8 cellular contexts compared by ENCODE assay signal in the genomic region with DNA sequence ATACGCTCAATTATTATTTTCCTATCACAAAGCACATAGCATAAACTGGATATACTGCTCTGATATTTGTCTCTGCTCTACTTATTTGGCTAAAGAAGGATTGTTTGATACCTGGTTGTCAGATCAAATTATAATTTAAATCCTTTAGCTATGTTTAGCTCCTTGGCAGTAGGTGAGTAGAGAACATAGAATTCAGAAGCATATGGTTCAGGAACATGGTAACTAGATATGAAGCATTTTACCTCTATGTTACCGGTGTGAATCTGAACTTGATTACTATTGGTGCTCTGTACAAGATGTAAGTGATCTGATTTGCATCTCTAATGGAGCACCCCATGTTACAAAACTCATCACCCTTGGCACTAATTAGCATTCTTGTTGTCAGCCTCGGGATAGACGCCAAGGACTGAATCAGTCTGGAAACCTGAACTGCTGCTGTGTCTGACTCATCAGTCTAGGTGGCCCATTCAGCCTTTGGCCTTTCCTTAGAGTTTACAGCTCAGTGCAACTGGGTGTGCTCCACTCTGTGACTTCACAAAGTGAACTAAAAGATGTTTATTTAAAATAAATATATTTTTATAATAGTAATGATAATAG. TPM values are rescaled to one million over a fixed set of nuclear protein-coding genes. Genes with fewer than 3 reads are reported as not detected.
A peak's percentile ranks its signal among the peaks of the same experiment; 100 is the strongest.
DNase-seq lines count a peak whose midpoint lies in the region; ATAC-seq and TF ChIP-seq lines count a peak whose summit lies in the region.

No MANE protein-coding gene starts in this region.

- no peak for TF ChIP-seq CTCF in GM23338 (conservative IDR thresholded peaks at IDR 0.05; ENCODE audit: low read depth in 2 of 2)
- no peak for TF ChIP-seq CTCF in Panc1 (IDR thresholded peaks at IDR 0.05)
- TF ChIP-seq CTCF in fibroblast of lung (conservative IDR thresholded peaks at IDR 0.05 in 1 of 2, IDR thresholded peaks at IDR 0.05 in 1 of 2; ENCODE audit: low read depth in 1 of 2, low read length in 2 of 2), result no peak

- peak; percentile 97 for ATAC-seq in GM23338
- peak; percentile 94 for ATAC-seq in Panc1
- ATAC-seq in HG02798 (IDR thresholded peaks at IDR 0.05; ENCODE audit: poor library complexity, unreplicated experiment), result no peak

- no peak overlapping the region for H3K27ac ChIP-seq in GM23338 (ENCODE audit: low read depth)
- peak overlapping the region; percentile 100 for H3K27ac ChIP-seq in Panc1 (ENCODE audit: low read length)
- H3K27ac ChIP-seq in fibroblast of lung (ENCODE audit: insufficient read depth, low read length), result peak overlapping the region; percentile 72

- H3K36me3 ChIP-seq in GM23338 (ENCODE audit: insufficient read depth) (no peaks in the 10 kb centered on the region), Panc1 (ENCODE audit: control insufficient read depth, insufficient read depth, low read length) (no peaks in the 10 kb centered on the region), fibroblast of lung (ENCODE audit: control insufficient read depth, insufficient read depth, low read length) (no peaks in the 10 kb centered on the region)

- H3K79me2 ChIP-seq in GM23338 (replicated peaks; ENCODE audit: insufficient read depth) (no peaks in the 10 kb centered on the region), fibroblast of lung (ENCODE audit: control insufficient read depth, insufficient read depth, low read length) (no peaks in the 10 kb centered on the region)

- intact Hi-C loops in Panc1 (cut with micrococcal nuclease; ENCODE audit: unreplicated experiment), result no loop called here

- BruUV-seq in Panc1 (replicated peaks; lab: Mats Ljungman, UMichigan), result TSS peak; percentile 82

- H3K4me3 ChIP-seq in GM23338, result no peak overlapping the region
- no peak overlapping the region for H3K4me3 ChIP-seq in Panc1 (ENCODE audit: low read depth in 2 of 2, low read length in 2 of 2)
- no peak overlapping the region for H3K4me3 ChIP-seq in fibroblast of lung (replicated peaks in 1 of 4; ENCODE audit: control extremely low read depth in 1 of 4, insufficient read depth in 1 of 4, low read depth in 3 of 4, low read length in 4 of 4)

- no peaks in the 10 kb centered on the region; the same call in 1 of the 3 replicates for H3K4me1 Mint-ChIP-seq in GM23338

- peaks cover 5% of the 10 kb centered on the region for H3K27me3 Mint-ChIP-seq in GM23338 (ENCODE audit: insufficient read depth, low read depth, poor library complexity)

- H3F3A ChIP-seq in GM23338 (replicated peaks; ENCODE audit: low read depth), result no peaks in the 10 kb centered on the region

- no peaks in the 10 kb centered on the region for H3K9me2 ChIP-seq in GM23338 (ENCODE audit: insufficient read depth)

- H3K27me3 ChIP-seq in GM23338 (ENCODE audit: insufficient read depth), result no peaks in the 10 kb centered on the region
- no peaks in the 10 kb centered on the region for H3K27me3 ChIP-seq in Panc1 (ENCODE audit: control insufficient read depth, insufficient read depth, low read length)
- H3K27me3 ChIP-seq in fibroblast of lung (ENCODE audit: control insufficient read depth, insufficient read depth, low read length), result no peaks in the 10 kb centered on the region

- no peaks in the 10 kb centered on the region for H3K9me3 ChIP-seq in Panc1 (ENCODE audit: control insufficient read depth, insufficient read depth, low read depth, low read length)
- H3K9me3 ChIP-seq in fibroblast of lung (ENCODE audit: control insufficient read depth, insufficient read depth, low read depth, low read length), result no peaks in the 10 kb centered on the region

- CTCF ChIA-PET in Panc1 (lab: Charles Lee), result interaction anchor here (0.9 kb wide), 1 partner anchor 26 kb away, joined by 3 read pairs; no protein-coding TSS in a partner anchor

- H3K9ac ChIP-seq in fibroblast of lung (ENCODE audit: insufficient read depth, low read length), result no peak overlapping the region

- no peak overlapping the region for H3K4me3 Mint-ChIP-seq in GM23338

- H3K9me3 Mint-ChIP-seq in GM23338, result no peaks in the 10 kb centered on the region

- H3K27ac Mint-ChIP-seq in GM23338, result no peak overlapping the region

- H3K4me1 ChIP-seq in GM23338 (ENCODE audit: insufficient read depth), result no peaks in the 10 kb centered on the region; the same call in 1 of the 2 replicates
- peaks cover 80% of the 10 kb centered on the region for H3K4me1 ChIP-seq in Panc1 (ENCODE audit: control insufficient read depth, insufficient read depth, low read length)
- peaks cover 19% of the 10 kb centered on the region for H3K4me1 ChIP-seq in fibroblast of lung (ENCODE audit: control insufficient read depth, extremely low read depth, insufficient read depth, low read length)

- peak; percentile 41 for DNase-seq in GM23338 (ENCODE audit: low spot score)
- DNase-seq in Panc1 (ENCODE audit: low read depth, low spot score), result peak; percentile 96
- DNase-seq in fibroblast of lung (ENCODE audit: low read depth in 2 of 2), result peak; percentile 93 to 96
- DNase-seq in renal cortical epithelial cell (ENCODE audit: low read depth), result peak; percentile 97
- no peak for DNase-seq in GM19240 (ENCODE audit: insufficient read length, low spot score)
- DNase-seq in UCSD-AML1 (lab: John Stamatoyannopoulos, UW; ENCODE audit: unreplicated experiment), result no peak
- no peak for DNase-seq in T-helper 2 cell

- H3K36me3 Mint-ChIP-seq in GM23338 (ENCODE audit: low read depth), result no peaks in the 10 kb centered on the region

- no peak overlapping the region for H3K4me2 ChIP-seq in GM23338
- peak overlapping the region; percentile 32 for H3K4me2 ChIP-seq in fibroblast of lung (ENCODE audit: extremely low read depth, insufficient read depth, low read length)

- no peaks in the 10 kb centered on the region for H4K20me1 ChIP-seq in GM23338 (replicated peaks; ENCODE audit: insufficient read depth)
- H4K20me1 ChIP-seq in fibroblast of lung (ENCODE audit: control insufficient read depth, extremely low read depth, insufficient read depth, low read length), result no peaks in the 10 kb centered on the region

- in situ Hi-C loops in Panc1 (cut with HindIII; ENCODE audit: low pct_unique_long_range_greater_than_20kb, low sequenced_read_pairs), result no loop called here

- POLR2A ChIA-PET in Panc1 (lab: Charles Lee), result interaction anchor here (0.5 to 0.6 kb wide), 2 partner anchors 12 to 1334 kb away, joined by 4 read pairs; no protein-coding TSS in a partner anchor

- no peak overlapping the region for H2AFZ ChIP-seq in GM23338
- H2AFZ ChIP-seq in fibroblast of lung (ENCODE audit: low read length), result no peak overlapping the region

TF ChIP-seq in GM23338, 12 proteins besides CTCF, POLR2A, EP300 and RAD21:
- TF ChIP-seq EZH2 (IDR thresholded peaks at IDR 0.05; ENCODE audit: low read depth, unreplicated experiment), result no peak
- TF ChIP-seq ZNF331 (CRISPR knock-in tag; IDR thresholded peaks at IDR 0.05; ENCODE audit: low read depth), result no peak
- TF ChIP-seq, protein P1, sequence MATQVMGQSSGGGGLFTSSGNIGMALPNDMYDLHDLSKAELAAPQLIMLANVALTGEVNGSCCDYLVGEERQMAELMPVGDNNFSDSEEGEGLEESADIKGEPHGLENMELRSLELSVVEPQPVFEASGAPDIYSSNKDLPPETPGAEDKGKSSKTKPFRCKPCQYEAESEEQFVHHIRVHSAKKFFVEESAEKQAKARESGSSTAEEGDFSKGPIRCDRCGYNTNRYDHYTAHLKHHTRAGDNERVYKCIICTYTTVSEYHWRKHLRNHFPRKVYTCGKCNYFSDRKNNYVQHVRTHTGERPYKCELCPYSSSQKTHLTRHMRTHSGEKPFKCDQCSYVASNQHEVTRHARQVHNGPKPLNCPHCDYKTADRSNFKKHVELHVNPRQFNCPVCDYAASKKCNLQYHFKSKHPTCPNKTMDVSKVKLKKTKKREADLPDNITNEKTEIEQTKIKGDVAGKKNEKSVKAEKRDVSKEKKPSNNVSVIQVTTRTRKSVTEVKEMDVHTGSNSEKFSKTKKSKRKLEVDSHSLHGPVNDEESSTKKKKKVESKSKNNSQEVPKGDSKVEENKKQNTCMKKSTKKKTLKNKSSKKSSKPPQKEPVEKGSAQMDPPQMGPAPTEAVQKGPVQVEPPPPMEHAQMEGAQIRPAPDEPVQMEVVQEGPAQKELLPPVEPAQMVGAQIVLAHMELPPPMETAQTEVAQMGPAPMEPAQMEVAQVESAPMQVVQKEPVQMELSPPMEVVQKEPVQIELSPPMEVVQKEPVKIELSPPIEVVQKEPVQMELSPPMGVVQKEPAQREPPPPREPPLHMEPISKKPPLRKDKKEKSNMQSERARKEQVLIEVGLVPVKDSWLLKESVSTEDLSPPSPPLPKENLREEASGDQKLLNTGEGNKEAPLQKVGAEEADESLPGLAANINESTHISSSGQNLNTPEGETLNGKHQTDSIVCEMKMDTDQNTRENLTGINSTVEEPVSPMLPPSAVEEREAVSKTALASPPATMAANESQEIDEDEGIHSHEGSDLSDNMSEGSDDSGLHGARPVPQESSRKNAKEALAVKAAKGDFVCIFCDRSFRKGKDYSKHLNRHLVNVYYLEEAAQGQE (IDR thresholded peaks at IDR 0.05; ENCODE audit: unreplicated experiment), result no peak
- no peak for TF ChIP-seq ZNF114 (CRISPR knock-in tag; IDR thresholded peaks at IDR 0.05)
- TF ChIP-seq POLR2AphosphoS5 (IDR thresholded peaks at IDR 0.05; ENCODE audit: low read depth), result no peak
- TF ChIP-seq NANOG (IDR thresholded peaks at IDR 0.05; ENCODE audit: borderline replicate concordance), result no peak

RNA-seq across cellular contexts. Expression of a gene that starts 12.3 kb away (rescaled TPM):
- total RNA-seq in GM23338 (2014; rRNA removed; shearing (Covaris generic)), result not detected in 2 replicates
- polyA plus RNA-seq in GM23338 (2016; fragmentation: Nextera tagmentation; extraction: Ambion mirVana) (not detected in 2 replicates), fibroblast of lung (0.77 and 1.9 TPM in 2 replicates)
- total RNA-seq in Panc1 (2021; ENCODE audit: unreplicated experiment) (39.1 TPM), fibroblast of lung (under 0.01 and 1.2 TPM in 2 replicates), renal cortical epithelial cell (0.17 TPM in 1 of 2 replicates, not detected in the other)
- polyA plus RNA-seq in Panc1 (2012; ENCODE audit: insufficient read length), result 16.3 TPM
- polyA plus RNA-seq in fibroblast of lung (2012), result 0.68 and 1.6 TPM in 2 replicates
- 0.90 and 2.8 TPM in 2 replicates for polyA minus RNA-seq in fibroblast of lung (ENCODE audit: low replicate concordance)

RNA-seq across cellular contexts. Expression of a gene that starts 21.9 kb away (rescaled TPM):
- total RNA-seq in GM23338 (2014; rRNA removed; shearing (Covaris generic)), result 60.4 and 67.2 TPM in 2 replicates
- polyA plus RNA-seq in GM23338 (2016; fragmentation: Nextera tagmentation; extraction: Ambion mirVana) (16.2 and 20.1 TPM in 2 replicates), fibroblast of lung (53.1 and 93.3 TPM in 2 replicates)
- total RNA-seq in Panc1 (2021; ENCODE audit: unreplicated experiment) (119 TPM), fibroblast of lung (77.0 and 140 TPM in 2 replicates), renal cortical epithelial cell (70.0 and 71.3 TPM in 2 replicates)
- 40.5 TPM for polyA plus RNA-seq in Panc1 (2012; ENCODE audit: insufficient read length)
- 38.3 and 80.7 TPM in 2 replicates for polyA plus RNA-seq in fibroblast of lung (2012)
- polyA minus RNA-seq in fibroblast of lung (ENCODE audit: low replicate concordance), result 11.4 and 13.9 TPM in 2 replicates

Comparison
In these comparisons a context has a peak if more than half of its experiments do, and no peak if none do; other contexts are left out.
1. DNase-seq: peak in GM23338 (single experiment), Panc1 (single experiment), fibroblast of lung (2 of 2) and renal cortical epithelial cell (single experiment); none in GM19240 (single experiment), UCSD-AML1 (single experiment) and T-helper 2 cell (0 of 5).
2. RNA of a gene that starts 12.3 kb away (total RNA-seq): 39.1 TPM in Panc1 (single experiment); under 0.01 to 1.2 TPM in fibroblast of lung, not detected in GM23338 and 0.17 TPM in renal cortical epithelial cell; every median in the first group is over 10 times any median in the second.